In the genomic region with DNA sequence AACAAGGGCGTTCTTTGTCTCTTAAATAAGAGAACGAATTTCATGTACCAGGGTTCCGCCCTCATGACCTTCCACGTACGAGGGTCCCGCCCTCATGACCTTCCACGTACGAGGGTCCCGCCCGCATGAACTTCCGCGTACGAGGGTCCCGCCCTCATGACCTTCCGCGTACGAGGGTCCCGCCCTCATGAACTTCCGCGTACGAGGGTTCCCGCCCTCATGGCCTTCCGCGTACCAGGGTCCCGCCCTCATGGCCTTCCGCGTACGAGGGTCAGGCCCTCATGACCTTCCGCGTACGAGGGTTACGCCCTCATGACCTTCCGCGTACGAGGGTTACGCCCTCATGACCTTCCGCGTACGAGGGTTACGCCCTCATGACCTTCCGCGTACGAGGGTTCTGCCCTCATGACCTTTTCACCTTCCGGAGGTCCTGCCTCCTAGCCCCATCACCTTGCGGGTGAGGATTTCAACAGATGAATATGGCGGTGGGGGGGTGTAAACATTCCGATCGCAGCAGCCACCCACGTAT, we compare ENCODE assay signal across 25 cellular contexts.
"Had no signal": no experiment of that assay in that cellular context is flagged by ENCODE, and none has a peak within 500 bp of the region (broad histone marks: within the 10 kb centered on the region; RNA-seq: fewer than 3 reads in every experiment).

No MANE protein-coding gene starts in this region.

- ATAC-seq: stimulated activated effector memory CD8-positive, alpha-beta T cell treated with anti-CD3 and anti-CD28 coated beads, Interleukin-12 subunit alpha, Interleukin-12 subunit beta, amount 100 ng/mL, for 72 hours; stimulated activated memory B cell treated with anti-CD40 and anti-IgM and Interleukin-4, amounts not matched to agents 10 μg/mL and 1 μg/mL and 100 μg/mL, for 72 hours; stimulated activated naive B cell treated with anti-CD40 and anti-IgM and Interleukin-4, amounts not matched to agents 10 μg/mL and 1 μg/mL and 100 μg/mL, for 72 hours; stimulated activated naive CD8-positive, alpha-beta T cell treated with anti-CD3 and anti-CD28 coated beads, Interleukin-15, amount 100 ng/mL, for 72 hours; stimulated activated naive CD8-positive, alpha-beta T cell treated with anti-CD3 and anti-CD28 coated beads, Interleukin-15, Interleukin-2, amounts not matched to agents 100 U/mL and 50 U/mL, for 24 hours; upper lobe of right lung had no signal

- H3K27me3 ChIP-seq: stomach, suprapubic skin, thyroid gland, tibial artery, tibial nerve, transverse colon, upper lobe of left lung, upper lobe of right lung, uterus, vagina had no signal

- H3K4me1 ChIP-seq: stomach, suprapubic skin, thyroid gland, tibial artery, transverse colon, upper lobe of left lung, upper lobe of right lung, uterus, vagina had no signal

- H3K4me3 ChIP-seq: stomach, suprapubic skin, thoracic aorta, thyroid gland, tibial artery, tibial nerve, transverse colon, upper lobe of left lung, upper lobe of right lung, uterus, vagina had no signal

- H3K36me3 ChIP-seq: stomach, suprapubic skin, thoracic aorta, thyroid gland, tibial artery, tibial nerve, transverse colon, upper lobe of left lung, upper lobe of right lung, uterus, vagina had no signal

- H3K27ac ChIP-seq: stomach, suprapubic skin, thoracic aorta, thyroid gland, tibial artery, tibial nerve, transverse colon, upper lobe of left lung, upper lobe of right lung, uterus, vagina had no signal

- H3K9me3 ChIP-seq: stomach, suprapubic skin, thoracic aorta, thyroid gland, tibial artery, tibial nerve, transverse colon, upper lobe of left lung, upper lobe of right lung, uterus, vagina had no signal

- DNase-seq: stimulated activated CD4-positive, alpha-beta T cell treated with anti-CD3 and anti-CD28 coated beads, Interleukin-2, amount 100 ng/mL, for 48 hours; stimulated activated CD4-positive, alpha-beta T cell treated with anti-CD3 and anti-CD28 coated beads, Interleukin-4, amount 100 ng/mL, for 1 hour; stimulated activated CD4-positive, alpha-beta T cell treated with anti-CD3 and anti-CD28 coated beads, Interleukin-4, amount 100 ng/mL, for 24 hours; stimulated activated CD4-positive, alpha-beta T cell treated with anti-CD3 and anti-CD28 coated beads, Interleukin-4, amount 100 ng/mL, for 4 hours; stimulated activated CD8-positive, alpha-beta memory T cell treated with anti-CD3 and anti-CD28 coated beads, Interleukin-4, amount 100 ng/mL, for 48 hours; stimulated activated naive B cell treated with anti-CD40 and anti-IgM and Interleukin-4, amounts not matched to agents 10 μg/mL and 1 μg/mL and 100 μg/mL, for 72 hours; stimulated activated naive CD4-positive, alpha-beta T cell; stimulated activated naive CD4-positive, alpha-beta T cell treated with Interleukin-2 at 50 U/mL for 16 hours; stimulated activated naive CD8-positive, alpha-beta T cell treated with anti-CD3 and anti-CD28 coated beads, Interleukin-15, amount 100 ng/mL, for 72 hours; stimulated activated naive CD8-positive, alpha-beta T cell treated with anti-CD3 and anti-CD28 coated beads, Interleukin-15, Interleukin-2, amounts not matched to agents 100 U/mL and 50 U/mL, for 24 hours; stomach; substantia nigra; thyroid gland; tibial artery; transverse colon; trophoblast cell; upper lobe of right lung; uterus had no signal
